1 cellular context compared by ENCODE assay signal in the genomic region with DNA sequence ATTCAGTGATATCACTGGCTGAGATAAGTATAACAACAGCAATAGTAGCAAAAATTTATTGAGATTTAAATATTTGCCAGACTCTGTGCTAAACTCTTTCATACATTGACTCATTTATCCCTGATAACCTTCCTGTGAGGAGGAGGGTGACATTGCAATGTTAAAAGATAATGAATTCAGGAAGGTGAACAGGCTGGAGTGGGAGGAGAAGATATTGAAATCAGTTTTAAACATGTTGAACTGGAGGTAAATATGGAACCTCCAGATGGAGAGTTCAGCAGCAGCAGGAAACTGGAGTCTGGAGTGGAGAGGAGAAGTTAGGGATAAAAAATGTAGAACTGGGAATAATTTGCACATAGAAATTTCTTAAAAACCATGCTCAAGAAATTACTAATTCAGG.
A peak's percentile ranks its signal among the peaks of the same experiment; 100 is the strongest.
TF ChIP-seq lines count a peak whose summit lies in the region.

No MANE protein-coding gene starts in this region.

TF ChIP-seq in K562, 482 proteins besides CTCF, POLR2A, EP300 and RAD21 (continued from another document and continues in another):
- TF ChIP-seq, protein P1, sequence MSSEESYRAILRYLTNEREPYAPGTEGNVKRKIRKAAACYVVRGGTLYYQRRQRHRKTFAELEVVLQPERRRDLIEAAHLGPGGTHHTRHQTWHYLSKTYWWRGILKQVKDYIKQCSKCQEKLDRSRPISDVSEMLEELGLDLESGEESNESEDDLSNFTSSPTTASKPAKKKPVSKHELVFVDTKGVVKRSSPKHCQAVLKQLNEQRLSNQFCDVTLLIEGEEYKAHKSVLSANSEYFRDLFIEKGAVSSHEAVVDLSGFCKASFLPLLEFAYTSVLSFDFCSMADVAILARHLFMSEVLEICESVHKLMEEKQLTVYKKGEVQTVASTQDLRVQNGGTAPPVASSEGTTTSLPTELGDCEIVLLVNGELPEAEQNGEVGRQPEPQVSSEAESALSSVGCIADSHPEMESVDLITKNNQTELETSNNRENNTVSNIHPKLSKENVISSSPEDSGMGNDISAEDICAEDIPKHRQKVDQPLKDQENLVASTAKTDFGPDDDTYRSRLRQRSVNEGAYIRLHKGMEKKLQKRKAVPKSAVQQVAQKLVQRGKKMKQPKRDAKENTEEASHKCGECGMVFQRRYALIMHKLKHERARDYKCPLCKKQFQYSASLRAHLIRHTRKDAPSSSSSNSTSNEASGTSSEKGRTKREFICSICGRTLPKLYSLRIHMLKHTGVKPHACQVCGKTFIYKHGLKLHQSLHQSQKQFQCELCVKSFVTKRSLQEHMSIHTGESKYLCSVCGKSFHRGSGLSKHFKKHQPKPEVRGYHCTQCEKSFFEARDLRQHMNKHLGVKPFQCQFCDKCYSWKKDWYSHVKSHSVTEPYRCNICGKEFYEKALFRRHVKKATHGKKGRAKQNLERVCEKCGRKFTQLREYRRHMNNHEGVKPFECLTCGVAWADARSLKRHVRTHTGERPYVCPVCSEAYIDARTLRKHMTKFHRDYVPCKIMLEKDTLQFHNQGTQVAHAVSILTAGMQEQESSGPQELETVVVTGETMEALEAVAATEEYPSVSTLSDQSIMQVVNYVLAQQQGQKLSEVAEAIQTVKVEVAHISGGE (CRISPR knock-in tag; IDR thresholded peaks at IDR 0.05), result 0 out of 6 replicates have a peak, but pooled peaks of 1 of the 3 experiments have one; percentile 10
- no peak for TF ChIP-seq BRCA1 (IDR thresholded peaks at IDR 0.05)
- no peak for TF ChIP-seq BRCA1 (CRISPR knock-in tag; IDR thresholded peaks at IDR 0.05)
- TF ChIP-seq NBN (IDR thresholded peaks at IDR 0.05; ENCODE audit: low read depth), result no peak
- no peak for TF ChIP-seq ZNF57 (CRISPR knock-in tag; IDR thresholded peaks at IDR 0.05)
- TF ChIP-seq, protein P2, sequence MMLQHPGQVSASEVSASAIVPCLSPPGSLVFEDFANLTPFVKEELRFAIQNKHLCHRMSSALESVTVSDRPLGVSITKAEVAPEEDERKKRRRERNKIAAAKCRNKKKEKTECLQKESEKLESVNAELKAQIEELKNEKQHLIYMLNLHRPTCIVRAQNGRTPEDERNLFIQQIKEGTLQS (IDR thresholded peaks at IDR 0.05), result no peak
- TF ChIP-seq, protein P2 (CRISPR knock-in tag; conservative IDR thresholded peaks at IDR 0.05), result no peak
- no peak for TF ChIP-seq PURB (CRISPR knock-in tag; IDR thresholded peaks at IDR 0.05; ENCODE audit: low read depth)
- peak; percentile 82 for TF ChIP-seq TAL1 (IDR thresholded peaks at IDR 0.05)
- TF ChIP-seq ELF4 (CRISPR knock-in tag; IDR thresholded peaks at IDR 0.05), result no peak
- TF ChIP-seq HDAC6 (IDR thresholded peaks at IDR 0.05; ENCODE audit: low read depth, low read length), result no peak
- TF ChIP-seq EHMT2 (IDR thresholded peaks at IDR 0.05), result no peak
- no peak for TF ChIP-seq RHOXF2B (CRISPR knock-in tag; conservative IDR thresholded peaks at IDR 0.05)
- TF ChIP-seq MTF1 (CRISPR knock-in tag; IDR thresholded peaks at IDR 0.05; ENCODE audit: borderline replicate concordance), result no peak
- no peak for TF ChIP-seq RAD51 (IDR thresholded peaks at IDR 0.05; ENCODE audit: borderline replicate concordance, low read depth)
- no peak for TF ChIP-seq DNMT1 (IDR thresholded peaks at IDR 0.05)
- no peak for TF ChIP-seq CCNT2 (IDR thresholded peaks at IDR 0.05; ENCODE audit: borderline replicate concordance, extremely low read depth, insufficient read length, low read depth, low read length)
- no peak for TF ChIP-seq ZNF384 (IDR thresholded peaks at IDR 0.05; ENCODE audit: low read depth, low read length)
- TF ChIP-seq XRCC5 (IDR thresholded peaks at IDR 0.05; ENCODE audit: low read depth, low read length), result no peak
- no peak for TF ChIP-seq FOXJ3 (CRISPR knock-in tag; IDR thresholded peaks at IDR 0.05)
- TF ChIP-seq NCOR1 (IDR thresholded peaks at IDR 0.05), result peak; percentile 66
- TF ChIP-seq MCM3 (IDR thresholded peaks at IDR 0.05), result no peak
- TF ChIP-seq, protein P3, sequence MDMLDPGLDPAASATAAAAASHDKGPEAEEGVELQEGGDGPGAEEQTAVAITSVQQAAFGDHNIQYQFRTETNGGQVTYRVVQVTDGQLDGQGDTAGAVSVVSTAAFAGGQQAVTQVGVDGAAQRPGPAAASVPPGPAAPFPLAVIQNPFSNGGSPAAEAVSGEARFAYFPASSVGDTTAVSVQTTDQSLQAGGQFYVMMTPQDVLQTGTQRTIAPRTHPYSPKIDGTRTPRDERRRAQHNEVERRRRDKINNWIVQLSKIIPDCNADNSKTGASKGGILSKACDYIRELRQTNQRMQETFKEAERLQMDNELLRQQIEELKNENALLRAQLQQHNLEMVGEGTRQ (CRISPR knock-in tag; IDR thresholded peaks at IDR 0.05), result no peak
- TF ChIP-seq ZNF764 (CRISPR knock-in tag; IDR thresholded peaks at IDR 0.05; ENCODE audit: low read depth), result no peak
- TF ChIP-seq, protein P4, sequence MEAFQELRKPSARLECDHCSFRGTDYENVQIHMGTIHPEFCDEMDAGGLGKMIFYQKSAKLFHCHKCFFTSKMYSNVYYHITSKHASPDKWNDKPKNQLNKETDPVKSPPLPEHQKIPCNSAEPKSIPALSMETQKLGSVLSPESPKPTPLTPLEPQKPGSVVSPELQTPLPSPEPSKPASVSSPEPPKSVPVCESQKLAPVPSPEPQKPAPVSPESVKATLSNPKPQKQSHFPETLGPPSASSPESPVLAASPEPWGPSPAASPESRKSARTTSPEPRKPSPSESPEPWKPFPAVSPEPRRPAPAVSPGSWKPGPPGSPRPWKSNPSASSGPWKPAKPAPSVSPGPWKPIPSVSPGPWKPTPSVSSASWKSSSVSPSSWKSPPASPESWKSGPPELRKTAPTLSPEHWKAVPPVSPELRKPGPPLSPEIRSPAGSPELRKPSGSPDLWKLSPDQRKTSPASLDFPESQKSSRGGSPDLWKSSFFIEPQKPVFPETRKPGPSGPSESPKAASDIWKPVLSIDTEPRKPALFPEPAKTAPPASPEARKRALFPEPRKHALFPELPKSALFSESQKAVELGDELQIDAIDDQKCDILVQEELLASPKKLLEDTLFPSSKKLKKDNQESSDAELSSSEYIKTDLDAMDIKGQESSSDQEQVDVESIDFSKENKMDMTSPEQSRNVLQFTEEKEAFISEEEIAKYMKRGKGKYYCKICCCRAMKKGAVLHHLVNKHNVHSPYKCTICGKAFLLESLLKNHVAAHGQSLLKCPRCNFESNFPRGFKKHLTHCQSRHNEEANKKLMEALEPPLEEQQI (IDR thresholded peaks at IDR 0.05), result no peak
- TF ChIP-seq ZNF212 (CRISPR knock-in tag; IDR thresholded peaks at IDR 0.05), result no peak
- TF ChIP-seq HLTF (IDR thresholded peaks at IDR 0.05), result no peak
- TF ChIP-seq ZNF696 (CRISPR knock-in tag; conservative IDR thresholded peaks at IDR 0.05), result no peak
- TF ChIP-seq, protein P5, sequence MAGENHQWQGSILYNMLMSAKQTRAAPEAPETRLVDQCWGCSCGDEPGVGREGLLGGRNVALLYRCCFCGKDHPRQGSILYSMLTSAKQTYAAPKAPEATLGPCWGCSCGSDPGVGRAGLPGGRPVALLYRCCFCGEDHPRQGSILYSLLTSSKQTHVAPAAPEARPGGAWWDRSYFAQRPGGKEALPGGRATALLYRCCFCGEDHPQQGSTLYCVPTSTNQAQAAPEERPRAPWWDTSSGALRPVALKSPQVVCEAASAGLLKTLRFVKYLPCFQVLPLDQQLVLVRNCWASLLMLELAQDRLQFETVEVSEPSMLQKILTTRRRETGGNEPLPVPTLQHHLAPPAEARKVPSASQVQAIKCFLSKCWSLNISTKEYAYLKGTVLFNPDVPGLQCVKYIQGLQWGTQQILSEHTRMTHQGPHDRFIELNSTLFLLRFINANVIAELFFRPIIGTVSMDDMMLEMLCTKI (IDR thresholded peaks at IDR 0.05; ENCODE audit: partially characterized antibody), result no peak
- no peak for TF ChIP-seq ZFP36 (IDR thresholded peaks at IDR 0.05; ENCODE audit: low read depth, low read length, partially characterized antibody)
- TF ChIP-seq, protein P6, sequence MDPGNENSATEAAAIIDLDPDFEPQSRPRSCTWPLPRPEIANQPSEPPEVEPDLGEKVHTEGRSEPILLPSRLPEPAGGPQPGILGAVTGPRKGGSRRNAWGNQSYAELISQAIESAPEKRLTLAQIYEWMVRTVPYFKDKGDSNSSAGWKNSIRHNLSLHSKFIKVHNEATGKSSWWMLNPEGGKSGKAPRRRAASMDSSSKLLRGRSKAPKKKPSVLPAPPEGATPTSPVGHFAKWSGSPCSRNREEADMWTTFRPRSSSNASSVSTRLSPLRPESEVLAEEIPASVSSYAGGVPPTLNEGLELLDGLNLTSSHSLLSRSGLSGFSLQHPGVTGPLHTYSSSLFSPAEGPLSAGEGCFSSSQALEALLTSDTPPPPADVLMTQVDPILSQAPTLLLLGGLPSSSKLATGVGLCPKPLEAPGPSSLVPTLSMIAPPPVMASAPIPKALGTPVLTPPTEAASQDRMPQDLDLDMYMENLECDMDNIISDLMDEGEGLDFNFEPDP (CRISPR knock-in tag; IDR thresholded peaks at IDR 0.05), result no peak
- TF ChIP-seq, protein P7, sequence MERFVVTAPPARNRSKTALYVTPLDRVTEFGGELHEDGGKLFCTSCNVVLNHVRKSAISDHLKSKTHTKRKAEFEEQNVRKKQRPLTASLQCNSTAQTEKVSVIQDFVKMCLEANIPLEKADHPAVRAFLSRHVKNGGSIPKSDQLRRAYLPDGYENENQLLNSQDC (CRISPR knock-in tag; IDR thresholded peaks at IDR 0.05), result no peak
- TF ChIP-seq ZNF140 (CRISPR knock-in tag; IDR thresholded peaks at IDR 0.05), result no peak
- TF ChIP-seq HMGN3 (IDR thresholded peaks at IDR 0.05; ENCODE audit: borderline replicate concordance, extremely low read depth, insufficient read length, low read depth, low read length), result no peak
- no peak for TF ChIP-seq ZNF133 (CRISPR knock-in tag; IDR thresholded peaks at IDR 0.05)
- no peak for TF ChIP-seq ZNF695 (CRISPR knock-in tag; IDR thresholded peaks at IDR 0.05)
- TF ChIP-seq SRSF7 (optimal IDR thresholded peaks at IDR 0.05; ENCODE audit: low read depth, low read length), result no peak
- TF ChIP-seq PRMT5 (CRISPR knock-in tag; IDR thresholded peaks at IDR 0.05), result no peak
- TF ChIP-seq ZNF23 (CRISPR knock-in tag; IDR thresholded peaks at IDR 0.05), result no peak
- no peak for TF ChIP-seq EP400 (IDR thresholded peaks at IDR 0.05)
- TF ChIP-seq CBFA2T2 (conservative IDR thresholded peaks at IDR 0.05), result peak; percentile 81
- TF ChIP-seq, protein P8, sequence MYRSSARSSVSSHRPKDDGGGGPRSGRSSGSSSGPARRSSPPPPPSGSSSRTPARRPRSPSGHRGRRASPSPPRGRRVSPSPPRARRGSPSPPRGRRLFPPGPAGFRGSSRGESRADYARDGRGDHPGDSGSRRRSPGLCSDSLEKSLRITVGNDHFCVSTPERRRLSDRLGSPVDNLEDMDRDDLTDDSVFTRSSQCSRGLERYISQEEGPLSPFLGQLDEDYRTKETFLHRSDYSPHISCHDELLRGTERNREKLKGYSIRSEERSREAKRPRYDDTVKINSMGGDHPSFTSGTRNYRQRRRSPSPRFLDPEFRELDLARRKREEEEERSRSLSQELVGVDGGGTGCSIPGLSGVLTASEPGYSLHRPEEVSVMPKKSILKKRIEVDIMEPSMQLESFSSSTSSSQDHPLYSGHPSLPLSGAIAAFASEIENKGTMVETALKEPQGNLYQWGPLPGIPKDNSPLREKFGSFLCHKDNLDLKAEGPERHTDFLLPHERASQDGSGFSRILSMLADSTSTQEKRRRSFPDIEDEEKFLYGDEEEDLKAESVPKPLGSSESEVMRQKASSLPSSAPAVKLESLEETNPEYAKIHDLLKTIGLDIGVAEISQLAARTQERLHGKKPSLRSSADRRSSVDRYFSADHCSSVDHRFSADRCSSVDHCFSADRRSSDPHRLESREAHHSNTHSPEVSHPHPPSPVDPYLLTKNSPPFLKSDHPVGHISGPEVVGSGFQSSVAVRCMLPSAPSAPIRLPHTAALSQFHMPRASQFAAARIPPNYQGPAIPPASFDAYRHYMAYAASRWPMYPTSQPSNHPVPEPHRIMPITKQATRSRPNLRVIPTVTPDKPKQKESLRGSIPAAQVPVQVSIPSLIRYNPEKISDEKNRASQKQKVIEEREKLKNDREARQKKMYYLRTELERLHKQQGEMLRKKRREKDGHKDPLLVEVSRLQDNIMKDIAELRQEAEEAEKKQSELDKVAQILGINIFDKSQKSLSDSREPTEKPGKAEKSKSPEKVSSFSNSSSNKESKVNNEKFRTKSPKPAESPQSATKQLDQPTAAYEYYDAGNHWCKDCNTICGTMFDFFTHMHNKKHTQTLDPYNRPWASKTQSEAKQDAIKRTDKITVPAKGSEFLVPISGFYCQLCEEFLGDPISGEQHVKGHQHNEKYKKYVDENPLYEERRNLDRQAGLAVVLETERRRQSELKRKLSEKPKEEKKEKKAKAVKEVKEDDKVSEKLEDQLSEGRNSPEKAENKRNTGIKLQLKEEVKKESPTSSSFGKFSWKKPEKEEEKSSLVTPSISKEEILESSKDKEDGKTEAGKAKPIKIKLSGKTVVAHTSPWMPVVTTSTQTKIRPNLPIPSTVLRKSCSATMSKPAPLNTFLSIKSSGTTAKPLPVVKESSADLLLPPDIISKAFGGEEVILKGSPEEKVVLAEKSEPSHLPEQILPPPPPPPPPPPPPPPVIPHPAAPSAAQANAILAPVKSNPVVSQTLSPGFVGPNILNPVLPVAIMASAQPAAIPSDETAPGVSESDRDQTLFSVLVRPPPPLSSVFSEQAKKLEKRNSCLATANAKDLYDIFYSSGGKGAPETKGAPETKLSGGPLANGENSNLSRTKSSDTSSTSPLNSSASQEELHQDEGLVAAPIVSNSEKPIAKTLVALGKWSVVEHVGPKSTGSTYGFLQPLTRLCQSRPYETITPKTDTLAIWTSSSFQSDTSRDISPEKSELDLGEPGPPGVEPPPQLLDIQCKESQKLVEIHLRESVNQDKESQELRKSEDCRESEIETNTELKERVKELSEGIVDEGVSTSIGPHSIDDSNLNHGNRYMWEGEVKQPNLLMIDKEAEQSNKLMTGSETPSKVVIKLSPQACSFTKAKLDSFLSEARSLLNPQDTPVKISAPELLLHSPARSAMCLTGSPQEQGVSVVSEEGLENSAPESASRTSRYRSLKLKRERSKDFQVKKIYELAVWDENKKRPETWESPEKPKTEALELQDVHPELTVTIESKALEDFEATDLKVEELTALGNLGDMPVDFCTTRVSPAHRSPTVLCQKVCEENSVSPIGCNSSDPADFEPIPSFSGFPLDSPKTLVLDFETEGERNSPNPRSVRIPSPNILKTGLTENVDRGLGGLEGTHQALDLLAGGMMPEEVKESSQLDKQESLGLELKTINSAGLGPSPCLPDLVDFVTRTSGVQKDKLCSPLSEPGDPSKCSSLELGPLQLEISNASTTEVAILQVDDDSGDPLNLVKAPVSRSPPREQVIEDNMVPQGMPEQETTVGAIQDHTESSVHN (IDR thresholded peaks at IDR 0.05; ENCODE audit: borderline replicate concordance in 1 of 2, low read depth in 1 of 2), result no peak
- TF ChIP-seq ZBTB1 (CRISPR knock-in tag; IDR thresholded peaks at IDR 0.05; ENCODE audit: borderline replicate concordance, low read depth), result no peak
- TF ChIP-seq ZNF507 (tag; conservative IDR thresholded peaks at IDR 0.05), result no peak
- TF ChIP-seq ARID1B (IDR thresholded peaks at IDR 0.05), result peak; percentile 84
